ENCODE assay signal across 28 cellular contexts in the genomic region with DNA sequence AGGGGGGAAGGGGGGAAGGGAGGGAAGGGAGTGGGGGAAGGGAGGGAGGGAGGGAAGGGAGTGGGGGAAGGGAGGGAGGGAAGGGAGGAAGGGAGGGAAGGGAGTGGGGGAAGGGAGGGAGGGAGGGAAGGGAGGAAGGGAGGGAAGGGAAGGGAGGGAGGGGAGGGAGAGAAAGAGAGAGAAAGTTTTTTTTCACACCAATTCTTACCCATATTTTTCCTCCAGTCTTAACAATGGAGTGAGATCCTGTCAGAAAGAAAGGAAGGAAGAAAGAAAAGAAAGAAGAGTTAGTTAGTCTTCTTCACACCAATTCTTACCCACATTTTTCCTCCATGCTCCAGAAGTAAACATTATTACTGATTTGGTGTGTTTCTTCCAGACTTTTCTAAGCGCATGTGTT. TPM values are rescaled to one million over a fixed set of nuclear protein-coding genes. Genes with fewer than 3 reads are reported as not detected.
"Had no signal": no experiment of that assay in that cellular context is flagged by ENCODE, and none has a peak within 500 bp of the region (broad histone marks: within the 10 kb centered on the region; RNA-seq: fewer than 3 reads in every experiment).

No MANE protein-coding gene starts in this region.

- H3K27me3 ChIP-seq: pancreas, right atrium auricular region, thyroid gland, tibial nerve, upper lobe of left lung, vagina had no signal

- FAIRE-seq: pancreas, urothelium cell line had no signal

- ATAC-seq: naive thymus-derived CD8-positive, alpha-beta T cell; sciatic nerve had no signal

- H3K36me3 ChIP-seq: neutrophil, pancreas, prostate gland, right atrium auricular region, spleen, suprapubic skin, thoracic aorta, thyroid gland, tibial nerve, upper lobe of left lung, vagina had no signal

- H3K4me3 ChIP-seq: pancreas, prostate gland, right atrium auricular region, skin epidermis, smooth muscle cell, spleen, suprapubic skin, thoracic aorta, thyroid gland, tibial nerve, upper lobe of left lung, vagina had no signal

- H3K4me1 ChIP-seq: pancreas, prostate gland, right atrium auricular region, suprapubic skin, thyroid gland, tibial nerve, upper lobe of left lung, vagina had no signal

- DNase-seq: naive thymus-derived CD8-positive, alpha-beta T cell; nephron progenitor cell; nucleus accumbens; pancreas; retina; spleen; stimulated activated naive CD4-positive, alpha-beta T cell; substantia nigra; thyroid gland; upper lobe of left lung had no signal

- H3K9me3 ChIP-seq: neutrophil, pancreas, prostate gland, right atrium auricular region, spleen, suprapubic skin, thoracic aorta, thyroid gland, upper lobe of left lung, vagina had no signal

- H3K27ac ChIP-seq: neutrophil, pancreas, prostate gland, right atrium auricular region, skin epidermis, spleen, suprapubic skin, thoracic aorta, thyroid gland, tibial nerve, upper lobe of left lung, vagina had no signal

- H3K4me2 ChIP-seq: smooth muscle cell had no signal

RNA-seq across cellular contexts. Expression of a gene that starts 3.0 kb away (rescaled TPM):
- total RNA-seq: naive thymus-derived CD8-positive, alpha-beta T cell; natural killer cell treated with Interleukin-12 subunit alpha and Interleukin-12 subunit beta and Interleukin-15 and Interleukin-18, amount 100 ng/mL, for 72 hours; neural crest cell; omental fat pad; osteocyte; pancreas; posterior vena cava; pulmonary artery endothelial cell; right atrium auricular region; smooth muscle cell; spleen; suprapubic skin; thoracic aorta; thyroid gland; upper lobe of left lung; ureter; vagina had no signal
- polyA plus RNA-seq: naive thymus-derived CD8-positive, alpha-beta T cell; smooth muscle cell; spleen had no signal

RNA-seq across cellular contexts. Expression of a gene that starts 51.3 kb away (rescaled TPM):
- total RNA-seq: neural crest cell, smooth muscle cell had no signal
- polyA plus RNA-seq: naive thymus-derived CD8-positive, alpha-beta T cell had no signal
